In genomic region chr10:96511044-96511945, GRCh38 we compare ENCODE assay signal across 1 cellular context.
TF ChIP-seq lines count a peak whose summit lies in the region.

No MANE protein-coding gene starts in this region.

TF ChIP-seq in K562, 482 proteins besides CTCF, POLR2A, EP300 and RAD21 (continued from another document):
- TF ChIP-seq ZBTB9 (CRISPR knock-in tag; IDR thresholded peaks at IDR 0.05): no peak
- TF ChIP-seq RFX5 (IDR thresholded peaks at IDR 0.05; ENCODE audit: low read depth, low read length): no peak
- no peak for TF ChIP-seq NFRKB (IDR thresholded peaks at IDR 0.05; ENCODE audit: low read depth)
- peak; percentile 53 for TF ChIP-seq CTCFL (IDR thresholded peaks at IDR 0.05; ENCODE audit: borderline replicate concordance, insufficient read depth, low read depth, low read length, poor library complexity, severe bottlenecking)
- TF ChIP-seq UBTF (IDR thresholded peaks at IDR 0.05; ENCODE audit: borderline replicate concordance in 1 of 2, low read depth in 2 of 2, low read length in 2 of 2): no peak
